ENCODE assay signal across 1 cellular context in genomic region chr6:138430361-138431145, GRCh38.
TF ChIP-seq lines count a peak whose summit lies in the region.

No MANE protein-coding gene starts in this region.

TF ChIP-seq in HepG2, 621 proteins besides CTCF, POLR2A, EP300 and RAD21 (continued from another document):
- TF ChIP-seq, protein P1, sequence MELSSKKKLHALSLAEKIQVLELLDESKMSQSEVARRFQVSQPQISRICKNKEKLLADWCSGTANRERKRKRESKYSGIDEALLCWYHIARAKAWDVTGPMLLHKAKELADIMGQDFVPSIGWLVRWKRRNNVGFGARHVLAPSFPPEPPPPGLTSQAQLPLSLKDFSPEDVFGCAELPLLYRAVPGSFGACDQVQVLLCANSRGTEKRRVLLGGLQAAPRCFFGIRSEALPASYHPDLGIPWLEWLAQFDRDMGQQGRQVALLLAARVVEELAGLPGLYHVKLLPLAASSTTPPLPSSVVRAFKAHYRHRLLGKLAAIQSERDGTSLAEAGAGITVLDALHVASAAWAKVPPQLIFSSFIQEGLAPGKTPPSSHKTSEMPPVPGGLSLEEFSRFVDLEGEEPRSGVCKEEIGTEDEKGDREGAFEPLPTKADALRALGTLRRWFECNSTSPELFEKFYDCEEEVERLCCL (CRISPR knock-in tag; IDR thresholded peaks at IDR 0.05; ENCODE audit: borderline replicate concordance) = no peak
- TF ChIP-seq, protein P2, sequence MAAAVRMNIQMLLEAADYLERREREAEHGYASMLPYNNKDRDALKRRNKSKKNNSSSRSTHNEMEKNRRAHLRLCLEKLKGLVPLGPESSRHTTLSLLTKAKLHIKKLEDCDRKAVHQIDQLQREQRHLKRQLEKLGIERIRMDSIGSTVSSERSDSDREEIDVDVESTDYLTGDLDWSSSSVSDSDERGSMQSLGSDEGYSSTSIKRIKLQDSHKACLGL (CRISPR knock-in tag; IDR thresholded peaks at IDR 0.05) = no peak
- TF ChIP-seq RELA (CRISPR knock-in tag; IDR thresholded peaks at IDR 0.05) = no peak
- no peak for TF ChIP-seq ZNF530 (CRISPR knock-in tag; IDR thresholded peaks at IDR 0.05; ENCODE audit: low read depth)
- no peak for TF ChIP-seq NFIB (CRISPR knock-in tag; IDR thresholded peaks at IDR 0.05; ENCODE audit: borderline replicate concordance)
- TF ChIP-seq AGO2 (optimal IDR thresholded peaks at IDR 0.05; ENCODE audit: low read depth, low read length) = peak; percentile 90
- TF ChIP-seq NR0B2 (CRISPR knock-in tag; IDR thresholded peaks at IDR 0.05) = 0 out of 2 replicates have a peak, but pooled peaks have one; percentile 22
- 0 out of 2 replicates have a peak, but pooled peaks have one; percentile 46 for TF ChIP-seq PAF1 (CRISPR knock-in tag; IDR thresholded peaks at IDR 0.05)
- TF ChIP-seq RBM22 (optimal IDR thresholded peaks at IDR 0.05; ENCODE audit: low read length) = peak; percentile 97
TF ChIP-seq in HepG2: peak in this region for 5.
